ENCODE assay signal across 8 cellular contexts in the genomic region with DNA sequence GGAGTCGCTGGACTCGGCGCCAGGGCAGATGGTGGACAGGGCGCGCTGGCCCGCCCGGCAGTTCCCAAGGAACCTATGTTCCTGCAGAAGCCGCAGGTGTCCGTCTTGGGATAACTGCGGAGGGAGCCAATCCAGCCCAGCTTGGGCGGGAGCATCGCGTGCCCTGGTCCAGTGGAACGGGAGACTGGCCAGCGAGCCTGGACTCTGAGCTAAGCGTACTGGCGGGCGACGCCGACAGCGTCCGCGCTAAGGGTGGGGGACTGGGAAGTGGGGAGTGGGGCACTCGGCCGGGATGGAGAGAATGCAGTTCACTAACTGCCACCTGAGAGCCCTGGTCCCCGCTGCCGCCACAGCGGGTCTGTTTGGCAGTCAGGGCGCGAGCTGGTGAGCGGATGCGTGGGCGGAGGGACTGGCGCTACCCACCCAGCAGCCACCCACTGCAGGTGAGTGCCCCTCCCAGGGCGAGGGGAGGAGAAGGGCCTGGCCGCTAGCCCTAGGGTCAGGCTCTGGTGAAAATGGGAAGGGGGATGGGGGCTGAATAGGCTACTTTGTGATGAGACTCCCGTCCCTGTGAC. TPM values are rescaled to one million over a fixed set of nuclear protein-coding genes. Genes with fewer than 3 reads are reported as not detected.
DNase-seq lines count a peak whose midpoint lies in the region; ATAC-seq, FAIRE-seq and TF ChIP-seq lines count a peak whose summit lies in the region.

No MANE protein-coding gene starts in this region.

- no peak overlapping the region for H3K27ac ChIP-seq in lung (ENCODE audit: low read depth in 1 of 2, low read length in 1 of 2)
- no peak overlapping the region for H3K27ac ChIP-seq in thymus (ENCODE audit: low read depth)

- DNase-seq in activated effector memory CD4-positive, alpha-beta T cell treated with anti-CD3 and anti-CD28 coated beads, Interleukin-2, amount 50 U/mL, for 16 hours, result peak; percentile 74
- DNase-seq in activated effector memory CD4-positive, alpha-beta T cell treated with Interleukin-2 at 50 U/mL for 16 hours, result no peak
- DNase-seq in astrocyte of the spinal cord (ENCODE audit: low read depth, low spot score), result no peak
- DNase-seq in lung (ENCODE audit: low spot score), result peak; percentile 25
- DNase-seq in T-helper 9 cell, result no peak
- no peak for DNase-seq in GM12891 (ENCODE audit: insufficient read length, low spot score)

- peaks cover 5% of the 10 kb centered on the region for H3K27me3 ChIP-seq in lung (ENCODE audit: control insufficient read depth, insufficient read depth)
- peaks cover 21% of the 10 kb centered on the region for H3K27me3 ChIP-seq in thymus (ENCODE audit: control insufficient read depth, insufficient read depth)

- in situ Hi-C loops in astrocyte of the spinal cord (cut with HindIII; ENCODE audit: low sequenced_read_pairs), result no loop called here

- WGBS in lung, 2 donors, result 0 to 31% methylated on average over 5 to 37 of the region's 37 CpGs
- WGBS in thymus, result 4% methylated on average over 37 of the region's 37 CpGs

- H3K9me3 ChIP-seq in lung (ENCODE audit: control insufficient read depth in 2 of 2, insufficient read depth in 1 of 2, low read length in 1 of 2) (peaks cover 0 to 4% of the 10 kb centered on the region in 2 donors), thymus (ENCODE audit: control insufficient read depth) (no peaks in the 10 kb centered on the region)

- H3K36me3 ChIP-seq in lung (ENCODE audit: control insufficient read depth in 2 of 2, insufficient read depth in 2 of 2, low read length in 2 of 2) (no peaks in the 10 kb centered on the region), thymus (ENCODE audit: control insufficient read depth, insufficient read depth) (no peaks in the 10 kb centered on the region)

- H3K4me1 ChIP-seq in lung (ENCODE audit: control insufficient read depth in 2 of 2, insufficient read depth in 2 of 2, low read length in 2 of 2) (peaks cover 0 to 4% of the 10 kb centered on the region in 2 donors), thymus (ENCODE audit: control insufficient read depth, insufficient read depth, low read length) (peaks cover 11% of the 10 kb centered on the region)

- no peak for FAIRE-seq in GM12891 (lab: Jason Lieb, UNC)

- no peak for TF ChIP-seq CTCF in astrocyte of the spinal cord (IDR thresholded peaks at IDR 0.05; ENCODE audit: low read depth, low read length)
- TF ChIP-seq CTCF in lung (IDR thresholded peaks at IDR 0.05; ENCODE audit: control extremely low read depth, extremely low read depth), result no peak

- TF ChIP-seq POLR2A in GM12891 (IDR thresholded peaks at IDR 0.05; ENCODE audit: low read depth, low read length), result no peak

- ATAC-seq in lung (ENCODE audit: insufficient read depth, low FRiP score) (no peak), HG03175 (IDR thresholded peaks at IDR 0.05; ENCODE audit: unreplicated experiment) (no peak)

- H3K4me3 ChIP-seq in astrocyte of the spinal cord (ENCODE audit: low read depth, low read length) (peak overlapping the region; percentile 59), lung (peak overlapping the region; percentile 3), thymus (ENCODE audit: low read length) (peak overlapping the region; percentile 12)

TF ChIP-seq in GM12891, 5 proteins besides CTCF, POLR2A, EP300 and RAD21:
- TF ChIP-seq TAF1 (IDR thresholded peaks at IDR 0.05; ENCODE audit: low read depth, low read length) (no peak), POLR2AphosphoS5 (IDR thresholded peaks at IDR 0.05; ENCODE audit: low read depth, low read length) (no peak), PAX5 (IDR thresholded peaks at IDR 0.05; ENCODE audit: insufficient read depth, low read length, severe bottlenecking) (no peak), POU2F2 (IDR thresholded peaks at IDR 0.05; ENCODE audit: low read depth, low read length) (no peak), SPI1 (IDR thresholded peaks at IDR 0.05; ENCODE audit: low read depth, low read length) (no peak)

RNA-seq across cellular contexts. Expression of gene MAMLD1, which starts 1.3 kb away (rescaled TPM):
- 1 to 10 TPM; 2.8 to 6.7 TPM for total RNA-seq in lung
- polyA plus RNA-seq in lung (1 to 10 TPM; 1.9 to 2.7 TPM), thymus (0.96 TPM)
- not detected for polyA plus RNA-seq in GM12891 (2012; ENCODE audit: low read depth, missing spikeins)

Comparison
In these comparisons a context has a peak if more than half of its experiments do, and no peak if none do; other contexts are left out.
1. DNase-seq: peak in activated effector memory CD4-positive, alpha-beta T cell treated with anti-CD3 and anti-CD28 coated beads, Interleukin-2, amount 50 U/mL, for 16 hours (single experiment) and lung (single experiment); none in activated effector memory CD4-positive, alpha-beta T cell treated with Interleukin-2 at 50 U/mL for 16 hours (single experiment), astrocyte of the spinal cord (single experiment), T-helper 9 cell (single experiment) and GM12891 (single experiment).
2. H3K4me3 ChIP-seq: peak in every context shown above with its lines; median percentile 59 in astrocyte of the spinal cord; 12 in thymus; 3 in lung.